11 cellular contexts compared by ENCODE assay signal in the genomic region with DNA sequence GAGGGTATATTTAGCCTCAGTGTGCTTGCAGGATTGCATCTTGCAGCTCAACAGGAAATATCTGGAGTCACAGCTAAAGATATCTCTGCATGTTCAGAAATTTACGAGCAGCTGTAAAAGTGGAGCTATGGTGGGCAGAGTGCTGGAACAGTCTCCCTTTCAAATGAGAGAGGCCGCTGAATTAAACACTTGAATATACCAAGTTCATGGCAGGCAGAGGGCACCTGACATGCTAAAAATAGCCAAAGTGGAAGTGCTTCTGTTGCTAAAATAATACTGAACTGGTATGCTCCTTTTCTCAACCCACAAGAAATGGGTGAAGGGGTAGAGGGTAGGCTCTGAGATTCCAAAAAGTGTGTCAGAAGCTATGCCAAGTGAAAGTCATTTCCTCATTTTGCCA.
DNase-seq lines count a peak whose midpoint lies in the region; TF ChIP-seq lines count a peak whose summit lies in the region.
"Had no signal": no experiment of that assay in that cellular context is flagged by ENCODE, and none has a peak within 500 bp of the region (broad histone marks: within the 10 kb centered on the region; RNA-seq: fewer than 3 reads in every experiment).

No MANE protein-coding gene starts in this region.

- peaks cover 0 to 6% of the 10 kb centered on the region in 2 donors for H3K4me1 Mint-ChIP-seq in immature natural killer cell

- no peaks in the 10 kb centered on the region for H3K27me3 ChIP-seq in H7 (ENCODE audit: control insufficient read depth, insufficient read depth, low read length)

- CTCF ChIA-PET in HEK293T (lab: Yijun Ruan, JAX) = interaction anchor here (0.8 to 1.3 kb wide), 3 partner anchors 12 to 19 kb away, joined by 3 to 4 read pairs (median 3); no protein-coding TSS in a partner anchor

- no peak for TF ChIP-seq CTCF in VCaP (conservative IDR thresholded peaks at IDR 0.05)

- POLR2A ChIA-PET in HEK293T (lab: Yijun Ruan, JAX) = interaction anchor here (0.6 kb wide), 1 partner anchor 8 kb away, joined by 3 read pairs; no protein-coding TSS in a partner anchor

- H3K36me3 ChIP-seq in H7 (replicated peaks; ENCODE audit: control insufficient read depth, insufficient read depth, low read length) = no peaks in the 10 kb centered on the region

- H3K36me3 Mint-ChIP-seq in immature natural killer cell = no peaks in the 10 kb centered on the region

- DNase-seq in NCI-H1092 treated with DMSO at 0.1 percent for 48 hours (lab: John Stamatoyannopoulos, UW) (peak; percentile 42), NCI-H1092 (lab: John Stamatoyannopoulos, UW) (no peak), left kidney (ENCODE audit: low read depth, low spot score) (peak; percentile 90), HEK293T (ENCODE audit: extremely low spot score) (no peak), immature natural killer cell (no peak), H7 (no peak)
- DNase-seq: 8988T; activated CD8-positive, alpha-beta memory T cell treated with anti-CD3 and anti-CD28 coated beads for 24 hours; nucleus accumbens had no signal

- H3K27ac Mint-ChIP-seq in immature natural killer cell = no peak overlapping the region

- no peak overlapping the region for H3K4me3 Mint-ChIP-seq in immature natural killer cell

- peaks cover 0 to 4% (median 3%) of the 10 kb centered on the region in 3 donors for H3K27me3 Mint-ChIP-seq in immature natural killer cell (ENCODE audit: low read depth in 3 of 3)

- no peaks in the 10 kb centered on the region for H3K9me3 Mint-ChIP-seq in immature natural killer cell

- H3K27ac ChIP-seq in VCaP (peak overlapping the region; percentile 90), temporal lobe (ENCODE audit: low read depth, low read length) (peak overlapping the region; percentile 38)

- H3K4me3 ChIP-seq in H7 (ENCODE audit: insufficient read depth, low read depth, low read length) = no peak overlapping the region

TF ChIP-seq in HEK293T, 16 proteins besides CTCF, POLR2A, EP300 and RAD21:
- no peak for TF ChIP-seq CTBP1 (IDR thresholded peaks at IDR 0.05; ENCODE audit: borderline replicate concordance)
- no peak for TF ChIP-seq SUZ12 (IDR thresholded peaks at IDR 0.05)
- TF ChIP-seq FOXM1 (IDR thresholded peaks at IDR 0.05; ENCODE audit: borderline replicate concordance) = no peak
- no peak for TF ChIP-seq TARDBP (IDR thresholded peaks at IDR 0.05)
- no peak for TF ChIP-seq ZNF384 (IDR thresholded peaks at IDR 0.05)
- no peak for TF ChIP-seq NFRKB (IDR thresholded peaks at IDR 0.05)
- TF ChIP-seq, protein P1, sequence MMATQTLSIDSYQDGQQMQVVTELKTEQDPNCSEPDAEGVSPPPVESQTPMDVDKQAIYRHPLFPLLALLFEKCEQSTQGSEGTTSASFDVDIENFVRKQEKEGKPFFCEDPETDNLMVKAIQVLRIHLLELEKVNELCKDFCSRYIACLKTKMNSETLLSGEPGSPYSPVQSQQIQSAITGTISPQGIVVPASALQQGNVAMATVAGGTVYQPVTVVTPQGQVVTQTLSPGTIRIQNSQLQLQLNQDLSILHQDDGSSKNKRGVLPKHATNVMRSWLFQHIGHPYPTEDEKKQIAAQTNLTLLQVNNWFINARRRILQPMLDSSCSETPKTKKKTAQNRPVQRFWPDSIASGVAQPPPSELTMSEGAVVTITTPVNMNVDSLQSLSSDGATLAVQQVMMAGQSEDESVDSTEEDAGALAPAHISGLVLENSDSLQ (IDR thresholded peaks at IDR 0.05) = no peak
- no peak for TF ChIP-seq SP1 (IDR thresholded peaks at IDR 0.05)
- no peak for TF ChIP-seq HDGF (IDR thresholded peaks at IDR 0.05; ENCODE audit: borderline replicate concordance)
- TF ChIP-seq L3MBTL2 (conservative IDR thresholded peaks at IDR 0.05) = no peak
- no peak for TF ChIP-seq FOXA1 (IDR thresholded peaks at IDR 0.05)
- no peak for TF ChIP-seq LEF1 (IDR thresholded peaks at IDR 0.05; ENCODE audit: borderline replicate concordance)
- no peak for TF ChIP-seq BHLHE40 (IDR thresholded peaks at IDR 0.05; ENCODE audit: borderline replicate concordance)
- no peak for TF ChIP-seq FOXK2 (IDR thresholded peaks at IDR 0.05)
- no peak for TF ChIP-seq ELF4 (IDR thresholded peaks at IDR 0.05)
- no peak for TF ChIP-seq ARNT (IDR thresholded peaks at IDR 0.05)

Comparison
In these comparisons a context has a peak if more than half of its experiments do, and no peak if none do; other contexts are left out.
1. DNase-seq: peak in NCI-H1092 treated with DMSO at 0.1 percent for 48 hours (single experiment) and left kidney (single experiment); none in NCI-H1092 (single experiment), HEK293T (single experiment), immature natural killer cell (0 of 3) and H7 (single experiment).